In genomic region chr2:68225119-68225632, GRCh38 we compare ENCODE assay signal across 8 cellular contexts. TPM values are rescaled to one million over a fixed set of nuclear protein-coding genes. Genes with fewer than 3 reads are reported as not detected.
A peak's percentile ranks its signal among the peaks of the same experiment; 100 is the strongest.
DNase-seq lines count a peak whose midpoint lies in the region; ATAC-seq and TF ChIP-seq lines count a peak whose summit lies in the region.

No MANE protein-coding gene starts in this region.

- H3K4me3 ChIP-seq in GM12865 (ENCODE audit: low read depth, low read length) (no peak overlapping the region), iPS-20b (ENCODE audit: low read length) (no peak overlapping the region), aorta (ENCODE audit: low read length in 2 of 2) (no peak overlapping the region)

- H3K4me1 ChIP-seq in iPS-20b (ENCODE audit: insufficient read depth, low read length) (peaks cover 8% of the 10 kb centered on the region; the same call in 1 of the 2 replicates), aorta (ENCODE audit: control insufficient read depth in 1 of 2, insufficient read depth in 2 of 2, low read length in 2 of 2) (peaks cover 4 to 8% of the 10 kb centered on the region in 2 donors)

- H3K9me3 ChIP-seq in iPS-20b (ENCODE audit: insufficient read depth, low read depth, low read length): no peaks in the 10 kb centered on the region
- H3K9me3 ChIP-seq in aorta (ENCODE audit: control insufficient read depth, low read length): no peaks in the 10 kb centered on the region

- no peak overlapping the region for H3K4me3 Mint-ChIP-seq in activated T-helper 1 cell treated with anti-CD3 and anti-CD28 coated beads, Interleukin-12 subunit alpha, Interleukin-12 subunit beta, Interleukin-2, Interleukin-4 antibody, amounts not matched to agents 30 ng/mL and 10 ng/mL and 1 ng/mL, durations not matched to agents 14 hours and 24 hours and 36 hours

- peak overlapping the region; percentile 20 for H3K27ac Mint-ChIP-seq in activated T-helper 1 cell treated with anti-CD3 and anti-CD28 coated beads, Interleukin-12 subunit alpha, Interleukin-12 subunit beta, Interleukin-2, Interleukin-4 antibody, amounts not matched to agents 30 ng/mL and 10 ng/mL and 1 ng/mL, durations not matched to agents 14 hours and 24 hours and 36 hours

- peaks cover 3% of the 10 kb centered on the region for H3K36me3 Mint-ChIP-seq in activated T-helper 1 cell treated with anti-CD3 and anti-CD28 coated beads, Interleukin-12 subunit alpha, Interleukin-12 subunit beta, Interleukin-2, Interleukin-4 antibody, amounts not matched to agents 30 ng/mL and 10 ng/mL and 1 ng/mL, durations not matched to agents 14 hours and 24 hours and 36 hours (ENCODE audit: low read depth)

- H3K27ac ChIP-seq in iPS-20b (ENCODE audit: low read length) (no peak overlapping the region), aorta (ENCODE audit: low read depth in 1 of 2, low read length in 2 of 2) (peak overlapping the region in 1 of 2 donors; percentile 67)

- H3K36me3 ChIP-seq in iPS-20b (ENCODE audit: insufficient read depth, low read depth, low read length): no peaks in the 10 kb centered on the region
- no peaks in the 10 kb centered on the region for H3K36me3 ChIP-seq in aorta (ENCODE audit: control insufficient read depth in 1 of 2, insufficient read depth in 2 of 2, low read length in 1 of 2)

- H3K4me1 Mint-ChIP-seq in activated T-helper 1 cell treated with anti-CD3 and anti-CD28 coated beads, Interleukin-12 subunit alpha, Interleukin-12 subunit beta, Interleukin-2, Interleukin-4 antibody, amounts not matched to agents 30 ng/mL and 10 ng/mL and 1 ng/mL, durations not matched to agents 14 hours and 24 hours and 36 hours (ENCODE audit: low read depth): peaks cover 68% of the 10 kb centered on the region

- 14 to 21% methylated on average over 2 of the region's 2 CpGs for WGBS in aorta, 2 donors

- H3K27me3 Mint-ChIP-seq in activated T-helper 1 cell treated with anti-CD3 and anti-CD28 coated beads, Interleukin-12 subunit alpha, Interleukin-12 subunit beta, Interleukin-2, Interleukin-4 antibody, amounts not matched to agents 30 ng/mL and 10 ng/mL and 1 ng/mL, durations not matched to agents 14 hours and 24 hours and 36 hours (ENCODE audit: insufficient read depth): no peaks in the 10 kb centered on the region

- H3K27me3 ChIP-seq in iPS-20b (ENCODE audit: insufficient read depth, low read length) (no peaks in the 10 kb centered on the region), aorta (ENCODE audit: control insufficient read depth in 1 of 2, insufficient read depth in 2 of 2, low read length in 1 of 2) (no peaks in the 10 kb centered on the region)

- peak; percentile 7 for TF ChIP-seq CTCF in AG09319 (IDR thresholded peaks at IDR 0.05; ENCODE audit: low read depth, low read length)
- TF ChIP-seq CTCF in GM12865 (IDR thresholded peaks at IDR 0.05; ENCODE audit: insufficient read depth, low read depth, low read length, missing control alignments): peak; percentile 27

- ATAC-seq in HG02642 (IDR thresholded peaks at IDR 0.05; ENCODE audit: poor library complexity, unreplicated experiment) (peak; percentile 85), aorta (ENCODE audit: low FRiP score) (peak; percentile 62)

- peak overlapping the region; percentile 51; the same call in 1 of the 2 replicates for H3K9ac ChIP-seq in iPS-20b (ENCODE audit: low read depth, low read length)

- H3K9me3 Mint-ChIP-seq in activated T-helper 1 cell treated with anti-CD3 and anti-CD28 coated beads, Interleukin-12 subunit alpha, Interleukin-12 subunit beta, Interleukin-2, Interleukin-4 antibody, amounts not matched to agents 30 ng/mL and 10 ng/mL and 1 ng/mL, durations not matched to agents 14 hours and 24 hours and 36 hours: no peaks in the 10 kb centered on the region

- intact Hi-C loops in activated T-helper 1 cell treated with anti-CD3 and anti-CD28 coated beads, Interleukin-12 subunit alpha, Interleukin-12 subunit beta, Interleukin-2, Interleukin-4 antibody, amounts not matched to agents 30 ng/mL and 10 ng/mL and 1 ng/mL, durations not matched to agents 14 hours and 24 hours and 36 hours (cut with micrococcal nuclease): loop anchor here (1.0 to 2.0 kb wide), 2 partner anchors 8 to 26 kb away; no protein-coding TSS in a partner anchor
- intact Hi-C loops in aorta (cut with DNase I): no loop called here

- DNase-seq in AG09319 (ENCODE audit: extremely low read depth, low read depth): no peak
- DNase-seq in GM12865 (ENCODE audit: low read depth): peak; percentile 61
- DNase-seq in NCI-H2029 treated with DMSO at 0.1 percent for 48 hours (lab: John Stamatoyannopoulos, UW): peak; percentile 64
- no peak for DNase-seq in activated T-helper 1 cell treated with anti-CD3 and anti-CD28 coated beads, Interleukin-12 subunit alpha, Interleukin-12 subunit beta, Interleukin-2, Interleukin-4 antibody, amounts not matched to agents 30 ng/mL and 10 ng/mL and 1 ng/mL, durations not matched to agents 14 hours and 24 hours and 36 hours (ENCODE audit: low spot score)
- DNase-seq in aorta: no peak
- DNase-seq in GM19240 (ENCODE audit: insufficient read length, low spot score): no peak

RNA-seq across cellular contexts. Expression of gene PPP3R1, which starts 27.2 kb away (rescaled TPM):
- total RNA-seq in activated T-helper 1 cell treated with anti-CD3 and anti-CD28 coated beads, Interleukin-12 subunit alpha, Interleukin-12 subunit beta, Interleukin-2, Interleukin-4 antibody, amounts not matched to agents 30 ng/mL and 10 ng/mL and 1 ng/mL, durations not matched to agents 14 hours and 24 hours and 36 hours: 84.2 and 85.9 TPM in 2 replicates
- 10 to 100 TPM; 50.4 to 51.0 TPM for total RNA-seq in aorta
- 10 to 100 TPM; 16.6 to 22.5 TPM for polyA plus RNA-seq in aorta

Comparison
In these comparisons a context has a peak if more than half of its experiments do, and no peak if none do; other contexts are left out.
1. DNase-seq: peak in GM12865 (single experiment) and NCI-H2029 treated with DMSO at 0.1 percent for 48 hours (single experiment); none in AG09319 (single experiment), activated T-helper 1 cell treated with anti-CD3 and anti-CD28 coated beads, Interleukin-12 subunit alpha, Interleukin-12 subunit beta, Interleukin-2, Interleukin-4 antibody, amounts not matched to agents 30 ng/mL and 10 ng/mL and 1 ng/mL, durations not matched to agents 14 hours and 24 hours and 36 hours (single experiment), aorta (0 of 2) and GM19240 (single experiment).